1 cellular context compared by ENCODE assay signal in the genomic region with DNA sequence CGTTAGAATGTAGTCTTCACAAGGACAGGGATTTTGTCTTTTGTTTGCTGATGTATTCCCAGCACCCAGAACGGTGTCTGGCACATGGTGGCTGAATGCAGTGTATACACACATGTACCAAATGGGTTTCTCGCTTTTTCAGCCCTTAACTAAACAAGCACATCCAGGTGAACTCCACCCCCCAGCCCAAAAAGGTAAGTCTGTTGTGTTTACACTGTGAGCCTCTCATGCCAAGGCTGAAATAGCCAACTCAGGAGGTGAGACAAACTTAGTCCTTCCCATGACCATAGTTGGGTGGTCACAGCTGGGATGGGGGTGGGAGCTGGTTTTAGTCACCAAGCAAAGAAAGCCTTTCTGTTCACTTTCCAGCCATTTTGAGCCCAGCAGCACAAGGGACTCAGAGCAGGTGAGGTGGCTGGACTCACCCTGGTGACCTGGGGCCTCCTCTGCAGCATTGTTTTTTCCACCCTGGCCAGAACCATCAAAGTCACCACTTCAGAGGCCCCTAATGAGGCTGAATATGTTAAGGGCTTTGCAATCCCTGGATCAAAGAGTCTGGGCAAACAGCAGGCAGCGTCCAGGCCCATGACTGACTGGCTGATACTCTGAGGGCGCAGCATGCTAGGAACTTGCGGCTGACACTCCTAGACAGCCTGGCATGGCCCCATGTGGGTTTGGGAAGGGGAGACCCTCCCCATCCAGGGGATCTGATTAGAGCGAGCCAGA.
TF ChIP-seq lines count a peak whose summit lies in the region.

No MANE protein-coding gene starts in this region.

TF ChIP-seq in HepG2, 621 proteins besides CTCF, POLR2A, EP300 and RAD21 (continued from another document and continues in another):
- TF ChIP-seq, protein P1, sequence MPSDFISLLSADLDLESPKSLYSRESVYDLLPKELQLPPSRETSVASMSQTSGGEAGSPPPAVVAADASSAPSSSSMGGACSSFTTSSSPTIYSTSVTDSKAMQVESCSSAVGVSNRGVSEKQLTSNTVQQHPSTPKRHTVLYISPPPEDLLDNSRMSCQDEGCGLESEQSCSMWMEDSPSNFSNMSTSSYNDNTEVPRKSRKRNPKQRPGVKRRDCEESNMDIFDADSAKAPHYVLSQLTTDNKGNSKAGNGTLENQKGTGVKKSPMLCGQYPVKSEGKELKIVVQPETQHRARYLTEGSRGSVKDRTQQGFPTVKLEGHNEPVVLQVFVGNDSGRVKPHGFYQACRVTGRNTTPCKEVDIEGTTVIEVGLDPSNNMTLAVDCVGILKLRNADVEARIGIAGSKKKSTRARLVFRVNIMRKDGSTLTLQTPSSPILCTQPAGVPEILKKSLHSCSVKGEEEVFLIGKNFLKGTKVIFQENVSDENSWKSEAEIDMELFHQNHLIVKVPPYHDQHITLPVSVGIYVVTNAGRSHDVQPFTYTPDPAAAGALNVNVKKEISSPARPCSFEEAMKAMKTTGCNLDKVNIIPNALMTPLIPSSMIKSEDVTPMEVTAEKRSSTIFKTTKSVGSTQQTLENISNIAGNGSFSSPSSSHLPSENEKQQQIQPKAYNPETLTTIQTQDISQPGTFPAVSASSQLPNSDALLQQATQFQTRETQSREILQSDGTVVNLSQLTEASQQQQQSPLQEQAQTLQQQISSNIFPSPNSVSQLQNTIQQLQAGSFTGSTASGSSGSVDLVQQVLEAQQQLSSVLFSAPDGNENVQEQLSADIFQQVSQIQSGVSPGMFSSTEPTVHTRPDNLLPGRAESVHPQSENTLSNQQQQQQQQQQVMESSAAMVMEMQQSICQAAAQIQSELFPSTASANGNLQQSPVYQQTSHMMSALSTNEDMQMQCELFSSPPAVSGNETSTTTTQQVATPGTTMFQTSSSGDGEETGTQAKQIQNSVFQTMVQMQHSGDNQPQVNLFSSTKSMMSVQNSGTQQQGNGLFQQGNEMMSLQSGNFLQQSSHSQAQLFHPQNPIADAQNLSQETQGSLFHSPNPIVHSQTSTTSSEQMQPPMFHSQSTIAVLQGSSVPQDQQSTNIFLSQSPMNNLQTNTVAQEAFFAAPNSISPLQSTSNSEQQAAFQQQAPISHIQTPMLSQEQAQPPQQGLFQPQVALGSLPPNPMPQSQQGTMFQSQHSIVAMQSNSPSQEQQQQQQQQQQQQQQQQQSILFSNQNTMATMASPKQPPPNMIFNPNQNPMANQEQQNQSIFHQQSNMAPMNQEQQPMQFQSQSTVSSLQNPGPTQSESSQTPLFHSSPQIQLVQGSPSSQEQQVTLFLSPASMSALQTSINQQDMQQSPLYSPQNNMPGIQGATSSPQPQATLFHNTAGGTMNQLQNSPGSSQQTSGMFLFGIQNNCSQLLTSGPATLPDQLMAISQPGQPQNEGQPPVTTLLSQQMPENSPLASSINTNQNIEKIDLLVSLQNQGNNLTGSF (CRISPR knock-in tag; IDR thresholded peaks at IDR 0.05) = no peak
- peak; percentile 40; the same call in 1 of the 2 replicates for TF ChIP-seq ZFY (CRISPR knock-in tag; IDR thresholded peaks at IDR 0.05)
- TF ChIP-seq HNF4G (IDR thresholded peaks at IDR 0.05; ENCODE audit: borderline replicate concordance, low read depth, low read length) = no peak
- no peak for TF ChIP-seq HNF4G (CRISPR knock-in tag; IDR thresholded peaks at IDR 0.05; ENCODE audit: borderline replicate concordance, low read depth)
- TF ChIP-seq KDM2A (CRISPR knock-in tag; IDR thresholded peaks at IDR 0.05; ENCODE audit: borderline replicate concordance, low read depth) = peak; percentile 18; the same call in 1 of the 2 replicates
- no peak for TF ChIP-seq RBAK (CRISPR knock-in tag; IDR thresholded peaks at IDR 0.05)
- no peak for TF ChIP-seq KLF6 (CRISPR knock-in tag; IDR thresholded peaks at IDR 0.05)
- 0 out of 2 replicates have a peak, but pooled peaks have one; percentile 33 for TF ChIP-seq KMT2B (CRISPR knock-in tag; IDR thresholded peaks at IDR 0.05)
- TF ChIP-seq, protein P2, sequence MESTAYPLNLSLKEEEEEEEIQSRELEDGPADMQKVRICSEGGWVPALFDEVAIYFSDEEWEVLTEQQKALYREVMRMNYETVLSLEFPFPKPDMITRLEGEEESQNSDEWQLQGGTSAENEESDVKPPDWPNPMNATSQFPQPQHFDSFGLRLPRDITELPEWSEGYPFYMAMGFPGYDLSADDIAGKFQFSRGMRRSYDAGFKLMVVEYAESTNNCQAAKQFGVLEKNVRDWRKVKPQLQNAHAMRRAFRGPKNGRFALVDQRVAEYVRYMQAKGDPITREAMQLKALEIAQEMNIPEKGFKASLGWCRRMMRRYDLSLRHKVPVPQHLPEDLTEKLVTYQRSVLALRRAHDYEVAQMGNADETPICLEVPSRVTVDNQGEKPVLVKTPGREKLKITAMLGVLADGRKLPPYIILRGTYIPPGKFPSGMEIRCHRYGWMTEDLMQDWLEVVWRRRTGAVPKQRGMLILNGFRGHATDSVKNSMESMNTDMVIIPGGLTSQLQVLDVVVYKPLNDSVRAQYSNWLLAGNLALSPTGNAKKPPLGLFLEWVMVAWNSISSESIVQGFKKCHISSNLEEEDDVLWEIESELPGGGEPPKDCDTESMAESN (CRISPR knock-in tag; conservative IDR thresholded peaks at IDR 0.05) = no peak
- TF ChIP-seq ZMAT3 (CRISPR knock-in tag; conservative IDR thresholded peaks at IDR 0.05) = 0 out of 2 replicates have a peak, but pooled peaks have one; percentile 22
- TF ChIP-seq ZNF605 (CRISPR knock-in tag; IDR thresholded peaks at IDR 0.05) = 0 out of 2 replicates have a peak, but pooled peaks have one; percentile 50
- TF ChIP-seq, protein P3, sequence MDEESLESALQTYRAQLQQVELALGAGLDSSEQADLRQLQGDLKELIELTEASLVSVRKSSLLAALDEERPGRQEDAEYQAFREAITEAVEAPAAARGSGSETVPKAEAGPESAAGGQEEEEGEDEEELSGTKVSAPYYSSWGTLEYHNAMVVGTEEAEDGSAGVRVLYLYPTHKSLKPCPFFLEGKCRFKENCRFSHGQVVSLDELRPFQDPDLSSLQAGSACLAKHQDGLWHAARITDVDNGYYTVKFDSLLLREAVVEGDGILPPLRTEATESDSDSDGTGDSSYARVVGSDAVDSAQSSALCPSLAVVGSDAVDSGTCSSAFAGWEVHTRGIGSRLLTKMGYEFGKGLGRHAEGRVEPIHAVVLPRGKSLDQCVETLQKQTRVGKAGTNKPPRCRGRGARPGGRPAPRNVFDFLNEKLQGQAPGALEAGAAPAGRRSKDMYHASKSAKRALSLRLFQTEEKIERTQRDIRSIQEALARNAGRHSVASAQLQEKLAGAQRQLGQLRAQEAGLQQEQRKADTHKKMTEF (CRISPR knock-in tag; IDR thresholded peaks at IDR 0.05) = peak; percentile 21; the same call in 1 of the 2 replicates
- no peak for TF ChIP-seq FOXM1 (CRISPR knock-in tag; IDR thresholded peaks at IDR 0.05)
- TF ChIP-seq ZBTB7B (CRISPR knock-in tag; IDR thresholded peaks at IDR 0.05) = no peak
- no peak for TF ChIP-seq ZNF292 (CRISPR knock-in tag; IDR thresholded peaks at IDR 0.05; ENCODE audit: borderline replicate concordance, low read depth)
- TF ChIP-seq, protein P4, sequence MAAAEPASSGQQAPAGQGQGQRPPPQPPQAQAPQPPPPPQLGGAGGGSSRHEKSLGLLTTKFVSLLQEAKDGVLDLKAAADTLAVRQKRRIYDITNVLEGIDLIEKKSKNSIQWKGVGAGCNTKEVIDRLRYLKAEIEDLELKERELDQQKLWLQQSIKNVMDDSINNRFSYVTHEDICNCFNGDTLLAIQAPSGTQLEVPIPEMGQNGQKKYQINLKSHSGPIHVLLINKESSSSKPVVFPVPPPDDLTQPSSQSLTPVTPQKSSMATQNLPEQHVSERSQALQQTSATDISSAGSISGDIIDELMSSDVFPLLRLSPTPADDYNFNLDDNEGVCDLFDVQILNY (CRISPR knock-in tag; conservative IDR thresholded peaks at IDR 0.05) = no peak
- no peak for TF ChIP-seq SIX1 (CRISPR knock-in tag; IDR thresholded peaks at IDR 0.05; ENCODE audit: borderline replicate concordance)
- no peak for TF ChIP-seq CEBPB (IDR thresholded peaks at IDR 0.05; ENCODE audit: borderline replicate concordance, low read depth, low read length)
- TF ChIP-seq DMAP1 (CRISPR knock-in tag; IDR thresholded peaks at IDR 0.05) = no peak
- TF ChIP-seq FOXA3 (CRISPR knock-in tag; IDR thresholded peaks at IDR 0.05) = peak; percentile 30; the same call in 1 of the 2 replicates
- no peak for TF ChIP-seq NKX3-1 (CRISPR knock-in tag; IDR thresholded peaks at IDR 0.05)
- TF ChIP-seq SAP130 (CRISPR knock-in tag; IDR thresholded peaks at IDR 0.05; ENCODE audit: low read depth) = peak; percentile 66; the same call in 1 of the 2 replicates
- no peak for TF ChIP-seq NFYB (CRISPR knock-in tag; IDR thresholded peaks at IDR 0.05)
- no peak for TF ChIP-seq ZNF468 (CRISPR knock-in tag; IDR thresholded peaks at IDR 0.05)
- TF ChIP-seq, protein P5, sequence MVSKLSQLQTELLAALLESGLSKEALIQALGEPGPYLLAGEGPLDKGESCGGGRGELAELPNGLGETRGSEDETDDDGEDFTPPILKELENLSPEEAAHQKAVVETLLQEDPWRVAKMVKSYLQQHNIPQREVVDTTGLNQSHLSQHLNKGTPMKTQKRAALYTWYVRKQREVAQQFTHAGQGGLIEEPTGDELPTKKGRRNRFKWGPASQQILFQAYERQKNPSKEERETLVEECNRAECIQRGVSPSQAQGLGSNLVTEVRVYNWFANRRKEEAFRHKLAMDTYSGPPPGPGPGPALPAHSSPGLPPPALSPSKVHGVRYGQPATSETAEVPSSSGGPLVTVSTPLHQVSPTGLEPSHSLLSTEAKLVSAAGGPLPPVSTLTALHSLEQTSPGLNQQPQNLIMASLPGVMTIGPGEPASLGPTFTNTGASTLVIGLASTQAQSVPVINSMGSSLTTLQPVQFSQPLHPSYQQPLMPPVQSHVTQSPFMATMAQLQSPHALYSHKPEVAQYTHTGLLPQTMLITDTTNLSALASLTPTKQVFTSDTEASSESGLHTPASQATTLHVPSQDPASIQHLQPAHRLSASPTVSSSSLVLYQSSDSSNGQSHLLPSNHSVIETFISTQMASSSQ (IDR thresholded peaks at IDR 0.05; ENCODE audit: low read depth) = 0 out of 2 replicates have a peak, but pooled peaks have one; percentile 37
- TF ChIP-seq, protein P5 (CRISPR knock-in tag; IDR thresholded peaks at IDR 0.05; ENCODE audit: borderline replicate concordance) = no peak
- no peak for TF ChIP-seq NFIB (CRISPR knock-in tag; IDR thresholded peaks at IDR 0.05; ENCODE audit: borderline replicate concordance)
- TF ChIP-seq, protein P6, sequence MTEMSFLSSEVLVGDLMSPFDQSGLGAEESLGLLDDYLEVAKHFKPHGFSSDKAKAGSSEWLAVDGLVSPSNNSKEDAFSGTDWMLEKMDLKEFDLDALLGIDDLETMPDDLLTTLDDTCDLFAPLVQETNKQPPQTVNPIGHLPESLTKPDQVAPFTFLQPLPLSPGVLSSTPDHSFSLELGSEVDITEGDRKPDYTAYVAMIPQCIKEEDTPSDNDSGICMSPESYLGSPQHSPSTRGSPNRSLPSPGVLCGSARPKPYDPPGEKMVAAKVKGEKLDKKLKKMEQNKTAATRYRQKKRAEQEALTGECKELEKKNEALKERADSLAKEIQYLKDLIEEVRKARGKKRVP (CRISPR knock-in tag; IDR thresholded peaks at IDR 0.05) = peak in 1 of 2 experiments; percentile 24; a peak in 1 of 4 replicates
- no peak for TF ChIP-seq RNF2 (conservative IDR thresholded peaks at IDR 0.05; ENCODE audit: low read depth)
- TF ChIP-seq, protein P7, sequence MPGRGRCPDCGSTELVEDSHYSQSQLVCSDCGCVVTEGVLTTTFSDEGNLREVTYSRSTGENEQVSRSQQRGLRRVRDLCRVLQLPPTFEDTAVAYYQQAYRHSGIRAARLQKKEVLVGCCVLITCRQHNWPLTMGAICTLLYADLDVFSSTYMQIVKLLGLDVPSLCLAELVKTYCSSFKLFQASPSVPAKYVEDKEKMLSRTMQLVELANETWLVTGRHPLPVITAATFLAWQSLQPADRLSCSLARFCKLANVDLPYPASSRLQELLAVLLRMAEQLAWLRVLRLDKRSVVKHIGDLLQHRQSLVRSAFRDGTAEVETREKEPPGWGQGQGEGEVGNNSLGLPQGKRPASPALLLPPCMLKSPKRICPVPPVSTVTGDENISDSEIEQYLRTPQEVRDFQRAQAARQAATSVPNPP (CRISPR knock-in tag; IDR thresholded peaks at IDR 0.05) = no peak
- TF ChIP-seq SALL1 (CRISPR knock-in tag; IDR thresholded peaks at IDR 0.05) = peak; percentile 32; the same call in 1 of the 2 replicates
- TF ChIP-seq RFX1 (IDR thresholded peaks at IDR 0.05) = no peak
- no peak for TF ChIP-seq ZNF232 (CRISPR knock-in tag; IDR thresholded peaks at IDR 0.05; ENCODE audit: borderline replicate concordance)
- no peak for TF ChIP-seq ZNF329 (CRISPR knock-in tag; IDR thresholded peaks at IDR 0.05; ENCODE audit: low read depth)
- no peak for TF ChIP-seq ZNF547 (CRISPR knock-in tag; IDR thresholded peaks at IDR 0.05)
- no peak; the same call in 1 of the 2 replicates for TF ChIP-seq GABPB1 (CRISPR knock-in tag; IDR thresholded peaks at IDR 0.05)
- TF ChIP-seq BCL6 (CRISPR knock-in tag; IDR thresholded peaks at IDR 0.05) = peak; percentile 79
- no peak for TF ChIP-seq KLF13 (CRISPR knock-in tag; IDR thresholded peaks at IDR 0.05)
- TF ChIP-seq KDM6A (CRISPR knock-in tag; IDR thresholded peaks at IDR 0.05; ENCODE audit: low read depth) = no peak
- TF ChIP-seq ZNF644 (CRISPR knock-in tag; IDR thresholded peaks at IDR 0.05; ENCODE audit: low read depth) = 0 out of 2 replicates have a peak, but pooled peaks have one; percentile 7
- TF ChIP-seq ZSCAN22 (CRISPR knock-in tag; IDR thresholded peaks at IDR 0.05) = no peak
- TF ChIP-seq ZNF75D (CRISPR knock-in tag; IDR thresholded peaks at IDR 0.05; ENCODE audit: borderline replicate concordance) = no peak
- TF ChIP-seq PRPF4 (IDR thresholded peaks at IDR 0.05; ENCODE audit: low read depth, low read length, poor library complexity, severe bottlenecking) = no peak
- TF ChIP-seq ZNF724P (CRISPR knock-in tag; IDR thresholded peaks at IDR 0.05; ENCODE audit: borderline replicate concordance) = no peak
- TF ChIP-seq, protein P8, sequence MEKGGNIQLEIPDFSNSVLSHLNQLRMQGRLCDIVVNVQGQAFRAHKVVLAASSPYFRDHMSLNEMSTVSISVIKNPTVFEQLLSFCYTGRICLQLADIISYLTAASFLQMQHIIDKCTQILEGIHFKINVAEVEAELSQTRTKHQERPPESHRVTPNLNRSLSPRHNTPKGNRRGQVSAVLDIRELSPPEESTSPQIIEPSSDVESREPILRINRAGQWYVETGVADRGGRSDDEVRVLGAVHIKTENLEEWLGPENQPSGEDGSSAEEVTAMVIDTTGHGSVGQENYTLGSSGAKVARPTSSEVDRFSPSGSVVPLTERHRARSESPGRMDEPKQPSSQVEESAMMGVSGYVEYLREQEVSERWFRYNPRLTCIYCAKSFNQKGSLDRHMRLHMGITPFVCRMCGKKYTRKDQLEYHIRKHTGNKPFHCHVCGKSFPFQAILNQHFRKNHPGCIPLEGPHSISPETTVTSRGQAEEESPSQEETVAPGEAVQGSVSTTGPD (CRISPR knock-in tag; IDR thresholded peaks at IDR 0.05) = no peak
- TF ChIP-seq FOXP1 (IDR thresholded peaks at IDR 0.05) = no peak
- TF ChIP-seq FOXP1 (CRISPR knock-in tag; IDR thresholded peaks at IDR 0.05) = peak; percentile 60
